ENCODE assay signal across 11 cellular contexts in the genomic region with DNA sequence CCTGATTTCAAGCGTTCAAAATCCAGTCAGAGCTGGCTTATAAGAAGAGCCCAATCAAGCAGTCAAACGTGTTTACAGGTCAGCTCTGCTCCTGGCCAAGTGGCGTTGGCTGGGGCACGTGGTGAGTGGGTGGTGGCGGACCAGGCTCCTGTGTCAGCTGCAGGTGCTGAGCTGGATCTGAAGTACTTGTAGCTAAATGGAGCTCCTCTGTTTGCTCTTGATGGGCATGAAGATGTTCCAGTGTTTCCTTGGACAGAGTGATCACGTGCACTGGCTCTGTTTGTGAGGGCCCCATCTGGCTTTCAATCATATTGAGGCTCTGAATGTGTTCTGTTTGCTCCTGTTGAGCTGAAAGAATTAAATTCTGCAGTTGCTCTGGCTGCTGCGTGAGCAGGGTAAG. TPM values are rescaled to one million over a fixed set of nuclear protein-coding genes. Genes with fewer than 3 reads are reported as not detected.
DNase-seq lines count a peak whose midpoint lies in the region; ATAC-seq and TF ChIP-seq lines count a peak whose summit lies in the region.
"Had no signal": no experiment of that assay in that cellular context is flagged by ENCODE, and none has a peak within 500 bp of the region (broad histone marks: within the 10 kb centered on the region; RNA-seq: fewer than 3 reads in every experiment).

No MANE protein-coding gene starts in this region.

- ATAC-seq in Right ventricle myocardium inferior (peak; percentile 56), T-cell (replicated peaks in 1 of 4) (no peak), left colon (peak; percentile 68), upper lobe of left lung (ENCODE audit: low FRiP score in 2 of 2) (peak; percentile 48 to 90), HG03378 (IDR thresholded peaks at IDR 0.05; ENCODE audit: unreplicated experiment) (no peak)

- no peak for TF ChIP-seq POLR2A in upper lobe of left lung (IDR thresholded peaks at IDR 0.05)

- TF ChIP-seq CTCF in right atrium auricular region (IDR thresholded peaks at IDR 0.05) (no peak), upper lobe of left lung (IDR thresholded peaks at IDR 0.05) (no peak)

- H3K27me3 Mint-ChIP-seq in T-cell, result no peaks in the 10 kb centered on the region

- H3K27me3 ChIP-seq in right atrium auricular region (no peaks in the 10 kb centered on the region), upper lobe of left lung (no peaks in the 10 kb centered on the region)

- H3K27ac ChIP-seq in right atrium auricular region, result peak overlapping the region in 1 of 2 donors; percentile 48
- H3K27ac ChIP-seq in upper lobe of left lung, result peak overlapping the region in 3 of 4 donors; percentile 37 to 74 (median 72)

- H3K9me3 ChIP-seq in right atrium auricular region, result no peaks in the 10 kb centered on the region
- no peaks in the 10 kb centered on the region for H3K9me3 ChIP-seq in upper lobe of left lung

- H3K4me1 ChIP-seq in right atrium auricular region (peaks cover 0 to 7% of the 10 kb centered on the region in 2 donors), upper lobe of left lung (peaks cover under 1 to 7% (median 4%) of the 10 kb centered on the region in 4 donors)

- CTCF ChIA-PET in T-cell (lab: Charles Lee), result interaction anchor here in 1 of 2 donors (0.6 kb wide), 1 partner anchor 40 kb away, joined by 3 read pairs; no protein-coding TSS in a partner anchor

- no peaks in the 10 kb centered on the region for H3K9me3 Mint-ChIP-seq in T-cell
- H3K9me3 Mint-ChIP-seq: T-helper 1 cell treated with Interleukin-12 subunit alpha and Interleukin-12 subunit beta and Interleukin-4 antibody, amounts not matched to agents 30 μg/mL and 1 μg/mL, for 36 hours had no signal

- H3K4me3 Mint-ChIP-seq in T-cell, result no peak overlapping the region
- H3K4me3 Mint-ChIP-seq: T-helper 1 cell treated with Interleukin-12 subunit alpha and Interleukin-12 subunit beta and Interleukin-4 antibody, amounts not matched to agents 30 μg/mL and 1 μg/mL, for 36 hours had no signal

- peak overlapping the region; percentile 59 to 62 for H3K27ac Mint-ChIP-seq in T-cell
- H3K27ac Mint-ChIP-seq: T-helper 1 cell treated with Interleukin-12 subunit alpha and Interleukin-12 subunit beta and Interleukin-4 antibody, amounts not matched to agents 30 μg/mL and 1 μg/mL, for 36 hours had no signal

- 73 to 81% methylated on average over 7 of the region's 7 CpGs for WGBS in upper lobe of left lung, 2 donors

- POLR2A ChIA-PET in T-cell (lab: Charles Lee), result no interaction called here

- no peak overlapping the region for H3K4me3 ChIP-seq in right atrium auricular region
- no peak overlapping the region for H3K4me3 ChIP-seq in upper lobe of left lung

- DNase-seq in Right ventricle myocardium inferior (ENCODE audit: missing footprints) (no peak), right atrium auricular region (ENCODE audit: low spot score) (no peak), T-cell (no peak), left colon (no peak), upper lobe of left lung (peak; percentile 79 to 92), AG20443 (ENCODE audit: low spot score) (no peak), kidney tubule cell (ENCODE audit: low spot score) (no peak)
- DNase-seq: effector CD4-positive, alpha-beta T cell; NCI-H526 treated with DMSO at 0.1 percent for 48 hours had no signal

- H3K36me3 ChIP-seq in right atrium auricular region (peaks cover 52% of the 10 kb centered on the region), upper lobe of left lung (peaks cover 0 to 88% (median 36%) of the 10 kb centered on the region in 4 donors)

- H3K36me3 Mint-ChIP-seq in T-cell, result peaks cover 73% of the 10 kb centered on the region

- peaks cover 44 to 62% (median 60%) of the 10 kb centered on the region in 3 donors for H3K4me1 Mint-ChIP-seq in T-cell

- intact Hi-C loops in Right ventricle myocardium inferior (cut with DNase I) (no loop called here), left colon (cut with DNase I, micrococcal nuclease) (no loop called here)

- peak in 1 of 4 donors; percentile 60 for TF ChIP-seq EP300 in upper lobe of left lung (IDR thresholded peaks at IDR 0.05)

RNA-seq across cellular contexts. Expression of gene MICAL1, which starts 10.2 kb away (rescaled TPM):
- total RNA-seq in Right ventricle myocardium inferior (8.3 TPM), right atrium auricular region (10 to 100 TPM in 1 of 2 donors, 1 to 10 TPM in 1; 4.5 to 11.6 TPM), T-cell (100 to 1,000 TPM in 1 of 5 donors, 10 to 100 TPM in 4; 81.9 to 108 (median 89.5) TPM), left colon (10 to 100 TPM; 62.7 to 63.9 TPM), upper lobe of left lung (100 to 1,000 TPM in 2 of 6 donors, 10 to 100 TPM in 4; 61.7 to 268 (median 78.3) TPM)

RNA-seq across cellular contexts. Expression of gene ZBTB24, which starts 17.2 kb away (rescaled TPM):
- total RNA-seq in Right ventricle myocardium inferior, result 2.6 TPM
- 1 to 10 TPM; 3.7 to 4.5 TPM for total RNA-seq in right atrium auricular region
- total RNA-seq in T-cell, result 10 to 100 TPM; 14.1 to 21.2 (median 19.5) TPM
- 1 to 10 TPM; 6.6 to 6.7 TPM for total RNA-seq in left colon
- total RNA-seq in upper lobe of left lung, result 10 to 100 TPM in 3 of 6 donors, 1 to 10 TPM in 3; 5.1 to 14.9 (median 9.7) TPM

RNA-seq across cellular contexts. Expression of gene SMPD2, which starts 25.2 kb away (rescaled TPM):
- total RNA-seq in Right ventricle myocardium inferior, result 4.4 TPM
- 1 to 10 TPM; 5.5 TPM for total RNA-seq in right atrium auricular region
- total RNA-seq in T-cell, result 10 to 100 TPM; 21.1 to 36.7 (median 23.7) TPM
- total RNA-seq in left colon, result 10 to 100 TPM; 17.8 to 23.8 TPM
- 10 to 100 TPM in 5 of 6 donors, 1 to 10 TPM in 1; 9.4 to 25.2 (median 15.4) TPM for total RNA-seq in upper lobe of left lung

RNA-seq across cellular contexts. Expression of gene PPIL6, which starts 25.3 kb away (rescaled TPM):
- total RNA-seq in Right ventricle myocardium inferior (4.5 TPM), right atrium auricular region (1 to 10 TPM; 6.9 to 9.1 TPM), T-cell (1 to 10 TPM in 1 of 5 donors, under 1 TPM in 4; 0.07 to 1.5 (median 0.38) TPM), left colon (1 to 10 TPM in 1 of 2 donors, under 1 TPM in 1; 0.58 to 2.0 TPM), upper lobe of left lung (10 to 100 TPM in 2 of 6 donors, 1 to 10 TPM in 4; 3.5 to 44.3 (median 6.5) TPM)

Comparison
In these comparisons a context has a peak if more than half of its experiments do, and no peak if none do; other contexts are left out.
1. ATAC-seq: peak in Right ventricle myocardium inferior (single experiment), left colon (single experiment) and upper lobe of left lung (2 of 2); none in T-cell (0 of 4) and HG03378 (single experiment).
2. DNase-seq: peak in upper lobe of left lung (2 of 2); none in Right ventricle myocardium inferior (single experiment), right atrium auricular region (single experiment), T-cell (0 of 34), left colon (0 of 2), AG20443 (single experiment) and kidney tubule cell (single experiment).